In the genomic region with DNA sequence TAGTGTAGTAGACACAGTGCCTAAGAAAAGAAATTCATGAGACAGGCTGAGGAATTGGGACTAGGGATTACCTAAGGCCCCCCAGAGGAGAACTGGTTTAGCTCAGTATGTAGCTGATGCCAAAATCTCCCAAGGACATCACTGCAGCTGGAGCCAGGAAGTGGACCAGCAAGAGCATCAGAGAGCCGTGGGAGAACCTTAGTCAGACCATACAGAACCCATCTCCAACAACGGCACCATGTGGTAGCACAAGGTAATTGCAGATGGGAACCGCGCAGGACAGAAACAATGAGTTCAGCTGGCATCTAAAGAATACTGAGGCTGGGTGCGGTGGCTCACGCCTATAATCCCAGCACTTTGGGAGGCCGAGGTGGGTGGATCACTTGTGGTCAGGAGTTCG, we compare ENCODE assay signal across 2 cellular contexts.
TF ChIP-seq lines count a peak whose summit lies in the region.

No MANE protein-coding gene starts in this region.

TF ChIP-seq in SK-N-SH, 30 proteins besides CTCF, POLR2A, EP300 and RAD21 (continued from another document):
- TF ChIP-seq, protein P1, sequence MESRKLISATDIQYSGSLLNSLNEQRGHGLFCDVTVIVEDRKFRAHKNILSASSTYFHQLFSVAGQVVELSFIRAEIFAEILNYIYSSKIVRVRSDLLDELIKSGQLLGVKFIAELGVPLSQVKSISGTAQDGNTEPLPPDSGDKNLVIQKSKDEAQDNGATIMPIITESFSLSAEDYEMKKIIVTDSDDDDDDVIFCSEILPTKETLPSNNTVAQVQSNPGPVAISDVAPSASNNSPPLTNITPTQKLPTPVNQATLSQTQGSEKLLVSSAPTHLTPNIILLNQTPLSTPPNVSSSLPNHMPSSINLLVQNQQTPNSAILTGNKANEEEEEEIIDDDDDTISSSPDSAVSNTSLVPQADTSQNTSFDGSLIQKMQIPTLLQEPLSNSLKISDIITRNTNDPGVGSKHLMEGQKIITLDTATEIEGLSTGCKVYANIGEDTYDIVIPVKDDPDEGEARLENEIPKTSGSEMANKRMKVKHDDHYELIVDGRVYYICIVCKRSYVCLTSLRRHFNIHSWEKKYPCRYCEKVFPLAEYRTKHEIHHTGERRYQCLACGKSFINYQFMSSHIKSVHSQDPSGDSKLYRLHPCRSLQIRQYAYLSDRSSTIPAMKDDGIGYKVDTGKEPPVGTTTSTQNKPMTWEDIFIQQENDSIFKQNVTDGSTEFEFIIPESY (IDR thresholded peaks at IDR 0.05; ENCODE audit: borderline replicate concordance, low read depth), result no peak
- TF ChIP-seq TCF12 (IDR thresholded peaks at IDR 0.05) (no peak), YY1 (IDR thresholded peaks at IDR 0.05; ENCODE audit: low read depth) (no peak), RXRA (IDR thresholded peaks at IDR 0.05; ENCODE audit: borderline replicate concordance, low read depth) (no peak), TAF1 (IDR thresholded peaks at IDR 0.05; ENCODE audit: borderline replicate concordance, low read depth, low read length) (no peak), FOSL2 (IDR thresholded peaks at IDR 0.05; ENCODE audit: borderline replicate concordance, low read depth) (no peak), NFIC (IDR thresholded peaks at IDR 0.05; ENCODE audit: borderline replicate concordance) (no peak), EZH2phosphoT487 (IDR thresholded peaks at IDR 0.05; ENCODE audit: borderline replicate concordance, low read depth) (no peak), TEAD4 (IDR thresholded peaks at IDR 0.05; ENCODE audit: borderline replicate concordance, insufficient read depth) (no peak), NRF1 (IDR thresholded peaks at IDR 0.05; ENCODE audit: low read depth, low read length) (no peak), MAX (IDR thresholded peaks at IDR 0.05; ENCODE audit: low read depth) (no peak)
- TF ChIP-seq, protein P2, sequence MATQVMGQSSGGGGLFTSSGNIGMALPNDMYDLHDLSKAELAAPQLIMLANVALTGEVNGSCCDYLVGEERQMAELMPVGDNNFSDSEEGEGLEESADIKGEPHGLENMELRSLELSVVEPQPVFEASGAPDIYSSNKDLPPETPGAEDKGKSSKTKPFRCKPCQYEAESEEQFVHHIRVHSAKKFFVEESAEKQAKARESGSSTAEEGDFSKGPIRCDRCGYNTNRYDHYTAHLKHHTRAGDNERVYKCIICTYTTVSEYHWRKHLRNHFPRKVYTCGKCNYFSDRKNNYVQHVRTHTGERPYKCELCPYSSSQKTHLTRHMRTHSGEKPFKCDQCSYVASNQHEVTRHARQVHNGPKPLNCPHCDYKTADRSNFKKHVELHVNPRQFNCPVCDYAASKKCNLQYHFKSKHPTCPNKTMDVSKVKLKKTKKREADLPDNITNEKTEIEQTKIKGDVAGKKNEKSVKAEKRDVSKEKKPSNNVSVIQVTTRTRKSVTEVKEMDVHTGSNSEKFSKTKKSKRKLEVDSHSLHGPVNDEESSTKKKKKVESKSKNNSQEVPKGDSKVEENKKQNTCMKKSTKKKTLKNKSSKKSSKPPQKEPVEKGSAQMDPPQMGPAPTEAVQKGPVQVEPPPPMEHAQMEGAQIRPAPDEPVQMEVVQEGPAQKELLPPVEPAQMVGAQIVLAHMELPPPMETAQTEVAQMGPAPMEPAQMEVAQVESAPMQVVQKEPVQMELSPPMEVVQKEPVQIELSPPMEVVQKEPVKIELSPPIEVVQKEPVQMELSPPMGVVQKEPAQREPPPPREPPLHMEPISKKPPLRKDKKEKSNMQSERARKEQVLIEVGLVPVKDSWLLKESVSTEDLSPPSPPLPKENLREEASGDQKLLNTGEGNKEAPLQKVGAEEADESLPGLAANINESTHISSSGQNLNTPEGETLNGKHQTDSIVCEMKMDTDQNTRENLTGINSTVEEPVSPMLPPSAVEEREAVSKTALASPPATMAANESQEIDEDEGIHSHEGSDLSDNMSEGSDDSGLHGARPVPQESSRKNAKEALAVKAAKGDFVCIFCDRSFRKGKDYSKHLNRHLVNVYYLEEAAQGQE (IDR thresholded peaks at IDR 0.05; ENCODE audit: low read depth, low read length), result no peak

TF ChIP-seq in SK-N-SH treated with all-trans-retinoic acid at 6 μM for 48 hours, 23 proteins besides CTCF, POLR2A, EP300 and RAD21 (continued from another document):
- TF ChIP-seq TSHZ2 (CRISPR knock-in tag; IDR thresholded peaks at IDR 0.05), result no peak
- TF ChIP-seq PATZ1 (CRISPR knock-in tag; IDR thresholded peaks at IDR 0.05; ENCODE audit: borderline replicate concordance), result no peak
- TF ChIP-seq CSRNP3 (CRISPR knock-in tag; IDR thresholded peaks at IDR 0.05), result no peak
- TF ChIP-seq BACH2 (CRISPR knock-in tag; IDR thresholded peaks at IDR 0.05; ENCODE audit: borderline replicate concordance), result no peak
- TF ChIP-seq ZNF70 (CRISPR knock-in tag; IDR thresholded peaks at IDR 0.05), result no peak
